19 cellular contexts compared by ENCODE assay signal in the genomic region with DNA sequence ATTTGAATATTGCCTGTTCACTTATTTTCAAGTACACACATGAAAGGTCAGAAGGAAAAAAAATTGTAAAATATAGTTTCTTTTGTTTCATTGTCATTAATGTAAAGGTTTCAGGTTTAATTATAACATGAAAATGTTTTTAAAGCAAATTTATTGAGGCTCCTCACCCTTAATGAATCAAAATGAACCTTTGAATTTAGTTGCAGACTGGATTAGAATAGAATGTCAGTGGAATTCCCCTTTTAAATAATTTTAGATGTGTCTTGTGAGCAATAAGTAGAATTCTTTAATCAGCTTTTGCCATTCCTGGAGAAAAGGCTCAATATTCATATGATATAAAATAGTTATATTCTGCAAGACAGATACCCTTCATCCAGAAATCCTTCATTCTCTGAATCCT.
A peak's percentile ranks its signal among the peaks of the same experiment; 100 is the strongest.
DNase-seq lines count a peak whose midpoint lies in the region; ATAC-seq, FAIRE-seq and TF ChIP-seq lines count a peak whose summit lies in the region.
"Had no signal": no experiment of that assay in that cellular context is flagged by ENCODE, and none has a peak within 500 bp of the region (broad histone marks: within the 10 kb centered on the region; RNA-seq: fewer than 3 reads in every experiment).

No MANE protein-coding gene starts in this region.

- H3K27me3 ChIP-seq in OCI-LY3 (ENCODE audit: low read depth, low read length) (no peaks in the 10 kb centered on the region), GM12878 (replicated peaks in 1 of 2; ENCODE audit: control insufficient read depth in 2 of 2, insufficient read depth in 2 of 2, low read length in 1 of 2) (no peaks in the 10 kb centered on the region)

- H3K9me3 Mint-ChIP-seq in activated T-cell treated with anti-CD3 and anti-CD28 coated beads, Interleukin-2, amount 50 U/mL, for 24 hours, result no peaks in the 10 kb centered on the region
- no peaks in the 10 kb centered on the region for H3K9me3 Mint-ChIP-seq in activated T-cell treated with anti-CD3 and anti-CD28 coated beads, Interleukin-2, amount 50 U/mL, for 4 hours
- no peaks in the 10 kb centered on the region for H3K9me3 Mint-ChIP-seq in CD14-positive monocyte
- H3K9me3 Mint-ChIP-seq: CD4-positive, alpha-beta memory T cell; HFFc6 had no signal

- H3K4me1 ChIP-seq in OCI-LY3 (ENCODE audit: low read length) (peaks cover 12% of the 10 kb centered on the region), GM12878 (ENCODE audit: control insufficient read depth, insufficient read depth, low read length) (peaks cover 3% of the 10 kb centered on the region; the same call in 1 of the 2 replicates)
- H3K4me1 ChIP-seq: A549 had no signal

- H3K79me2 ChIP-seq in OCI-LY3 (ENCODE audit: low read length) (no peaks in the 10 kb centered on the region), GM12878 (ENCODE audit: control insufficient read depth, insufficient read depth, low read length) (no peaks in the 10 kb centered on the region; the same call in 1 of the 2 replicates)

- no peaks in the 10 kb centered on the region for H3K27me3 Mint-ChIP-seq in activated T-cell treated with anti-CD3 and anti-CD28 coated beads, Interleukin-2, amount 50 U/mL, for 24 hours
- no peaks in the 10 kb centered on the region for H3K27me3 Mint-ChIP-seq in activated T-cell treated with anti-CD3 and anti-CD28 coated beads, Interleukin-2, amount 50 U/mL, for 4 hours (ENCODE audit: low read depth)
- peaks cover 0 to 3% (median 0%) of the 10 kb centered on the region in 3 donors for H3K27me3 Mint-ChIP-seq in CD14-positive monocyte (ENCODE audit: low read depth in 3 of 3)
- H3K27me3 Mint-ChIP-seq: CD4-positive, alpha-beta memory T cell had no signal

- H3K36me3 ChIP-seq in OCI-LY3 (replicated peaks; ENCODE audit: low read depth, low read length), result peaks cover 33% of the 10 kb centered on the region
- H3K36me3 ChIP-seq in GM12878 (ENCODE audit: control insufficient read depth in 2 of 2, insufficient read depth in 2 of 2, low read length in 1 of 2), result peaks cover under 1 to 22% of the 10 kb centered on the region in 2 experiments

- TF ChIP-seq POLR2A in GM12878 (IDR thresholded peaks at IDR 0.05; ENCODE audit: low read depth, low read length), result no peak

- TF ChIP-seq EP300 in GM12878 (IDR thresholded peaks at IDR 0.05; ENCODE audit: borderline replicate concordance in 1 of 2, control insufficient read depth in 1 of 2, low read depth in 2 of 2, low read length in 2 of 2), result no peak

- CTCF ChIA-PET in GM12878 (lab: Yijun Ruan, JAX), result interaction anchor here (0.7 to 1.5 kb wide), 3 partner anchors 15 to 113 kb away, joined by 3 read pairs; no protein-coding TSS in a partner anchor

- POLR2A ChIA-PET in GM12878 (lab: Charles Lee), result interaction anchor here (0.7 to 1.1 kb wide), 2 partner anchors 10 to 57 kb away, joined by 3 read pairs; no protein-coding TSS in a partner anchor

- H3K4me2 ChIP-seq in OCI-LY3 (ENCODE audit: low read length) (peak overlapping the region; percentile 8; the same call in 1 of the 2 replicates), GM12878 (ENCODE audit: control insufficient read depth, insufficient read depth) (no peak overlapping the region)
- H3K4me2 ChIP-seq: A549 had no signal

- no peak overlapping the region for H3K9ac ChIP-seq in OCI-LY3 (ENCODE audit: low read length)
- H3K9ac ChIP-seq in GM12878 (ENCODE audit: control insufficient read depth, insufficient read depth, low read length), result no peak overlapping the region

- intact Hi-C loops in GM12878 (cut with micrococcal nuclease; ENCODE audit: unreplicated experiment) (no loop called here), CD14-positive monocyte (cut with micrococcal nuclease) (no loop called here)

- H3K36me3 Mint-ChIP-seq in activated T-cell treated with anti-CD3 and anti-CD28 coated beads, Interleukin-2, amount 50 U/mL, for 24 hours (ENCODE audit: low read depth), result peaks cover 95% of the 10 kb centered on the region
- H3K36me3 Mint-ChIP-seq in activated T-cell treated with anti-CD3 and anti-CD28 coated beads, Interleukin-2, amount 50 U/mL, for 4 hours (ENCODE audit: insufficient read depth), result peaks cover 61% of the 10 kb centered on the region
- H3K36me3 Mint-ChIP-seq in CD14-positive monocyte, result peaks cover 72 to 73% of the 10 kb centered on the region in 2 donors

- H2AFZ ChIP-seq in OCI-LY3 (ENCODE audit: low read depth, low read length), result no peak overlapping the region
- H2AFZ ChIP-seq in GM12878 (ENCODE audit: control insufficient read depth, low read depth, low read length), result no peak overlapping the region

- in situ Hi-C loops in GM12878 (cut with MboI), result no loop called here

- H3K27ac ChIP-seq in OCI-LY3 (ENCODE audit: low read length) (no peak overlapping the region), GM12878 (ENCODE audit: control insufficient read depth, insufficient read depth) (no peak overlapping the region; the same call in 1 of the 2 replicates), coronary artery (no peak overlapping the region)
- H3K27ac ChIP-seq: A549, C4-2B, HL-60 had no signal

- no peak overlapping the region for H3K4me3 Mint-ChIP-seq in activated T-cell treated with anti-CD3 and anti-CD28 coated beads, Interleukin-2, amount 50 U/mL, for 24 hours
- H3K4me3 Mint-ChIP-seq in activated T-cell treated with anti-CD3 and anti-CD28 coated beads, Interleukin-2, amount 50 U/mL, for 4 hours, result no peak overlapping the region
- no peak overlapping the region for H3K4me3 Mint-ChIP-seq in CD14-positive monocyte
- H3K4me3 Mint-ChIP-seq: CD4-positive, alpha-beta memory T cell; HFFc6 had no signal

- TF ChIP-seq RAD21 in GM12878 (IDR thresholded peaks at IDR 0.05; ENCODE audit: insufficient read depth, low read depth, low read length), result no peak

- BruUV-seq in GM12878 (replicated peaks; lab: Mats Ljungman, UMichigan), result no TSS peak

- no peak for TF ChIP-seq CTCF in OCI-LY3 (IDR thresholded peaks at IDR 0.05; ENCODE audit: low read depth, low read length)
- TF ChIP-seq CTCF in GM12878 (IDR thresholded peaks at IDR 0.05 in 2 of 3, conservative IDR thresholded peaks at IDR 0.05 in 1 of 3; ENCODE audit: control insufficient read depth in 2 of 3, extremely low read depth in 1 of 3, insufficient read depth in 1 of 3, low read depth in 3 of 3, low read length in 3 of 3), result no peak
- no peak for TF ChIP-seq CTCF in coronary artery (IDR thresholded peaks at IDR 0.05)
- no peak for TF ChIP-seq CTCF in CD14-positive monocyte (IDR thresholded peaks at IDR 0.05)

- H3K27ac Mint-ChIP-seq in activated T-cell treated with anti-CD3 and anti-CD28 coated beads, Interleukin-2, amount 50 U/mL, for 24 hours, result peak overlapping the region; percentile 77
- no peak overlapping the region for H3K27ac Mint-ChIP-seq in CD14-positive monocyte
- H3K27ac Mint-ChIP-seq: HFFc6 had no signal

- SMC1A ChIA-PET in GM12878 (lab: Charles Lee; ENCODE audit: uncharacterized antibody, unreplicated experiment), result interaction anchor here (1.1 to 1.4 kb wide), 3 partner anchors 98 to 1620 kb away, joined by 3 read pairs; no protein-coding TSS in a partner anchor

- peaks cover 23% of the 10 kb centered on the region for H3K4me1 Mint-ChIP-seq in activated T-cell treated with anti-CD3 and anti-CD28 coated beads, Interleukin-2, amount 50 U/mL, for 24 hours (ENCODE audit: low read depth)
- peaks cover 18% of the 10 kb centered on the region for H3K4me1 Mint-ChIP-seq in activated T-cell treated with anti-CD3 and anti-CD28 coated beads, Interleukin-2, amount 50 U/mL, for 4 hours (ENCODE audit: low read depth)
- H3K4me1 Mint-ChIP-seq in CD14-positive monocyte, result peaks cover 2% of the 10 kb centered on the region

- FAIRE-seq in A204.1 (lab: Jason Lieb, UNC) (peak; percentile 11), GM12878 (lab: Jason Lieb, UNC) (no peak)
- FAIRE-seq: A549 had no signal

- no peak for ATAC-seq in activated T-cell treated with anti-CD3 and anti-CD28 coated beads, Interleukin-2, amount 50 U/mL, for 4 hours
- peak; percentile 30; the same call in 1 of the 3 replicates for ATAC-seq in GM12878
- ATAC-seq: A549, HCT116 had no signal

- H4K20me1 ChIP-seq in OCI-LY3 (ENCODE audit: insufficient read depth, low read length) (peaks cover 24% of the 10 kb centered on the region), GM12878 (ENCODE audit: control insufficient read depth, insufficient read depth) (no peaks in the 10 kb centered on the region)

- H3K9me3 ChIP-seq in OCI-LY3 (ENCODE audit: insufficient read depth, low read length) (no peaks in the 10 kb centered on the region), GM12878 (replicated peaks; ENCODE audit: control insufficient read depth, insufficient read depth, low read length) (no peaks in the 10 kb centered on the region)
- H3K9me3 ChIP-seq: A549 had no signal

- DNase-seq in activated T-cell treated with anti-CD3 and anti-CD28 coated beads, Interleukin-2, amount 50 U/mL, for 24 hours, result no peak
- no peak for DNase-seq in activated T-cell treated with anti-CD3 and anti-CD28 coated beads, Interleukin-2, amount 50 U/mL, for 4 hours
- DNase-seq in GM12878 (ENCODE audit: low read depth, low spot score), result no peak
- DNase-seq in coronary artery (ENCODE audit: low spot score), result no peak
- no peak for DNase-seq in CD14-positive monocyte (ENCODE audit: low spot score)
- DNase-seq: AML-193; CD4-positive, alpha-beta memory T cell; DMS153; DMS79; GDM1; GOT3; H7; HFFc6 had no signal

- H3K4me3 ChIP-seq in OCI-LY3 (ENCODE audit: low read length) (no peak overlapping the region), GM12878 (no peak overlapping the region), coronary artery (no peak overlapping the region)
- H3K4me3 ChIP-seq: A549 had no signal

- RAD21 ChIA-PET in GM12878 (lab: Charles Lee; ENCODE audit: unreplicated experiment), result no interaction called here

TF ChIP-seq in GM12878, 131 proteins besides CTCF, POLR2A, EP300 and RAD21:
- TF ChIP-seq NFIC (IDR thresholded peaks at IDR 0.05; ENCODE audit: low read depth, low read length) (peak; percentile 28; the same call in 1 of the 2 replicates), SREBF1 (IDR thresholded peaks at IDR 0.05; ENCODE audit: low read length) (no peak), MEF2A (IDR thresholded peaks at IDR 0.05; ENCODE audit: insufficient read depth, low read depth, low read length) (peak; percentile 63; the same call in 1 of the 2 replicates)
